In genomic region chr10:58305821-58306220, GRCh38 we compare ENCODE assay signal across 26 cellular contexts.
"Had no signal": no experiment of that assay in that cellular context is flagged by ENCODE, and none has a peak within 500 bp of the region (broad histone marks: within the 10 kb centered on the region; RNA-seq: fewer than 3 reads in every experiment).

No MANE protein-coding gene starts in this region.

- H3K4me3 ChIP-seq: gastroesophageal sphincter, hepatocyte, pancreas, prostate gland, sigmoid colon, stomach, thyroid gland, upper lobe of left lung, vagina had no signal

- DNase-seq: activated B cell treated with CpG ODN at 0.5 μM for 24 hours; activated CD4-positive, alpha-beta T cell treated with anti-CD3 and anti-CD28 coated beads, Interleukin-2, amount 50 U/mL, for 1 hour; activated CD8-positive, alpha-beta T cell treated with anti-CD3 and anti-CD28 coated beads for 36 hours; activated naive CD8-positive, alpha-beta T cell treated with anti-CD3 and anti-CD28 coated beads, Interleukin-2, amount 50 U/mL, for 24 hours; activated T-cell treated with anti-CD3 and anti-CD28 coated beads, Interleukin-2, amount 50 U/mL, for 4 hours; amygdala; caudate nucleus; cortex of kidney; effector memory CD8-positive, alpha-beta T cell; erythroblast; left cardiac atrium; mammary epithelial cell; naive B cell; nucleus accumbens; pancreas; retina; sigmoid colon; small intestine; stimulated activated naive B cell treated with anti-CD40 and anti-IgM and Interleukin-4, amounts not matched to agents 10 μg/mL and 1 μg/mL and 100 μg/mL, for 72 hours; stomach; thyroid gland; upper lobe of left lung had no signal

- H3K9me3 ChIP-seq: gastroesophageal sphincter, pancreas, prostate gland, sigmoid colon, stomach, thyroid gland, upper lobe of left lung, vagina had no signal

- H3K27me3 ChIP-seq: hepatocyte, thyroid gland, upper lobe of left lung, vagina had no signal

- H3K36me3 ChIP-seq: gastroesophageal sphincter, pancreas, prostate gland, sigmoid colon, stomach, thyroid gland, upper lobe of left lung, vagina had no signal
